ENCODE assay signal across 2 cellular contexts in the genomic region with DNA sequence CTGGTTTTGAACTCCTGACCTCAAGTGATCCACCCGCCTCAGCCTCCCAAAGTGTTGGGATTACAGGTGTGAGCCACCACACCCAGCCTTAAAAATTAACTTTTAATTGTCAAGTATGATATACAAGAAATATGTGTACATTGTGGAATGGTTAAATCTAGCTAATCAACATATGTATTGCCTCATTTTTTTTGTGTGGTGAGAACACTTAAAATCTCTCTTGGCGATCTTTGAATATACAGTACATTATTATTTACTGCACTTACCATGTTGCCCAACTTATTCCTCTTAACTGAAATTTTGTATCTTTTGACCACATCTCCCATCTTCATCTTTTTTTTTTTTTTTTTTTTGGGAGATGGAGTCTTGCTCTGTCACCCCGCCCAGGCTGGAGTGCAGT.
TF ChIP-seq lines count a peak whose summit lies in the region.

No MANE protein-coding gene starts in this region.

TF ChIP-seq in IMR-90, 13 proteins besides CTCF, POLR2A, EP300 and RAD21 (continued from another document):
- TF ChIP-seq, protein P1, sequence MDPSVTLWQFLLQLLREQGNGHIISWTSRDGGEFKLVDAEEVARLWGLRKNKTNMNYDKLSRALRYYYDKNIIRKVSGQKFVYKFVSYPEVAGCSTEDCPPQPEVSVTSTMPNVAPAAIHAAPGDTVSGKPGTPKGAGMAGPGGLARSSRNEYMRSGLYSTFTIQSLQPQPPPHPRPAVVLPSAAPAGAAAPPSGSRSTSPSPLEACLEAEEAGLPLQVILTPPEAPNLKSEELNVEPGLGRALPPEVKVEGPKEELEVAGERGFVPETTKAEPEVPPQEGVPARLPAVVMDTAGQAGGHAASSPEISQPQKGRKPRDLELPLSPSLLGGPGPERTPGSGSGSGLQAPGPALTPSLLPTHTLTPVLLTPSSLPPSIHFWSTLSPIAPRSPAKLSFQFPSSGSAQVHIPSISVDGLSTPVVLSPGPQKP (IDR thresholded peaks at IDR 0.05; ENCODE audit: borderline replicate concordance, low read depth, low read length) = no peak
- TF ChIP-seq CHD1 (IDR thresholded peaks at IDR 0.05; ENCODE audit: low read depth, low read length) = no peak
- no peak for TF ChIP-seq CEBPB (IDR thresholded peaks at IDR 0.05; ENCODE audit: low read depth, low read length)
- TF ChIP-seq BHLHE40 (IDR thresholded peaks at IDR 0.05; ENCODE audit: low read depth, low read length) = no peak
- no peak for TF ChIP-seq MAFK (IDR thresholded peaks at IDR 0.05; ENCODE audit: low read depth, low read length)
- TF ChIP-seq, protein P2, sequence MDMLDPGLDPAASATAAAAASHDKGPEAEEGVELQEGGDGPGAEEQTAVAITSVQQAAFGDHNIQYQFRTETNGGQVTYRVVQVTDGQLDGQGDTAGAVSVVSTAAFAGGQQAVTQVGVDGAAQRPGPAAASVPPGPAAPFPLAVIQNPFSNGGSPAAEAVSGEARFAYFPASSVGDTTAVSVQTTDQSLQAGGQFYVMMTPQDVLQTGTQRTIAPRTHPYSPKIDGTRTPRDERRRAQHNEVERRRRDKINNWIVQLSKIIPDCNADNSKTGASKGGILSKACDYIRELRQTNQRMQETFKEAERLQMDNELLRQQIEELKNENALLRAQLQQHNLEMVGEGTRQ (IDR thresholded peaks at IDR 0.05; ENCODE audit: low read depth, low read length) = no peak
- no peak for TF ChIP-seq MAZ (IDR thresholded peaks at IDR 0.05; ENCODE audit: borderline replicate concordance, low read depth, low read length)
- no peak for TF ChIP-seq MXI1 (IDR thresholded peaks at IDR 0.05; ENCODE audit: borderline replicate concordance, low read depth, low read length)

TF ChIP-seq in liver, 16 proteins besides CTCF, POLR2A, EP300 and RAD21 (continued from another document):
- TF ChIP-seq, protein P3, sequence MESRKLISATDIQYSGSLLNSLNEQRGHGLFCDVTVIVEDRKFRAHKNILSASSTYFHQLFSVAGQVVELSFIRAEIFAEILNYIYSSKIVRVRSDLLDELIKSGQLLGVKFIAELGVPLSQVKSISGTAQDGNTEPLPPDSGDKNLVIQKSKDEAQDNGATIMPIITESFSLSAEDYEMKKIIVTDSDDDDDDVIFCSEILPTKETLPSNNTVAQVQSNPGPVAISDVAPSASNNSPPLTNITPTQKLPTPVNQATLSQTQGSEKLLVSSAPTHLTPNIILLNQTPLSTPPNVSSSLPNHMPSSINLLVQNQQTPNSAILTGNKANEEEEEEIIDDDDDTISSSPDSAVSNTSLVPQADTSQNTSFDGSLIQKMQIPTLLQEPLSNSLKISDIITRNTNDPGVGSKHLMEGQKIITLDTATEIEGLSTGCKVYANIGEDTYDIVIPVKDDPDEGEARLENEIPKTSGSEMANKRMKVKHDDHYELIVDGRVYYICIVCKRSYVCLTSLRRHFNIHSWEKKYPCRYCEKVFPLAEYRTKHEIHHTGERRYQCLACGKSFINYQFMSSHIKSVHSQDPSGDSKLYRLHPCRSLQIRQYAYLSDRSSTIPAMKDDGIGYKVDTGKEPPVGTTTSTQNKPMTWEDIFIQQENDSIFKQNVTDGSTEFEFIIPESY (IDR thresholded peaks at IDR 0.05) = no peak
- TF ChIP-seq NR2F2 (IDR thresholded peaks at IDR 0.05) = no peak
- TF ChIP-seq FOXA1 (IDR thresholded peaks at IDR 0.05) = no peak
- TF ChIP-seq SP1 (IDR thresholded peaks at IDR 0.05) = no peak
- no peak for TF ChIP-seq JUND (IDR thresholded peaks at IDR 0.05)
- TF ChIP-seq, protein P4, sequence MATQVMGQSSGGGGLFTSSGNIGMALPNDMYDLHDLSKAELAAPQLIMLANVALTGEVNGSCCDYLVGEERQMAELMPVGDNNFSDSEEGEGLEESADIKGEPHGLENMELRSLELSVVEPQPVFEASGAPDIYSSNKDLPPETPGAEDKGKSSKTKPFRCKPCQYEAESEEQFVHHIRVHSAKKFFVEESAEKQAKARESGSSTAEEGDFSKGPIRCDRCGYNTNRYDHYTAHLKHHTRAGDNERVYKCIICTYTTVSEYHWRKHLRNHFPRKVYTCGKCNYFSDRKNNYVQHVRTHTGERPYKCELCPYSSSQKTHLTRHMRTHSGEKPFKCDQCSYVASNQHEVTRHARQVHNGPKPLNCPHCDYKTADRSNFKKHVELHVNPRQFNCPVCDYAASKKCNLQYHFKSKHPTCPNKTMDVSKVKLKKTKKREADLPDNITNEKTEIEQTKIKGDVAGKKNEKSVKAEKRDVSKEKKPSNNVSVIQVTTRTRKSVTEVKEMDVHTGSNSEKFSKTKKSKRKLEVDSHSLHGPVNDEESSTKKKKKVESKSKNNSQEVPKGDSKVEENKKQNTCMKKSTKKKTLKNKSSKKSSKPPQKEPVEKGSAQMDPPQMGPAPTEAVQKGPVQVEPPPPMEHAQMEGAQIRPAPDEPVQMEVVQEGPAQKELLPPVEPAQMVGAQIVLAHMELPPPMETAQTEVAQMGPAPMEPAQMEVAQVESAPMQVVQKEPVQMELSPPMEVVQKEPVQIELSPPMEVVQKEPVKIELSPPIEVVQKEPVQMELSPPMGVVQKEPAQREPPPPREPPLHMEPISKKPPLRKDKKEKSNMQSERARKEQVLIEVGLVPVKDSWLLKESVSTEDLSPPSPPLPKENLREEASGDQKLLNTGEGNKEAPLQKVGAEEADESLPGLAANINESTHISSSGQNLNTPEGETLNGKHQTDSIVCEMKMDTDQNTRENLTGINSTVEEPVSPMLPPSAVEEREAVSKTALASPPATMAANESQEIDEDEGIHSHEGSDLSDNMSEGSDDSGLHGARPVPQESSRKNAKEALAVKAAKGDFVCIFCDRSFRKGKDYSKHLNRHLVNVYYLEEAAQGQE (IDR thresholded peaks at IDR 0.05) = no peak
- TF ChIP-seq, protein P5, sequence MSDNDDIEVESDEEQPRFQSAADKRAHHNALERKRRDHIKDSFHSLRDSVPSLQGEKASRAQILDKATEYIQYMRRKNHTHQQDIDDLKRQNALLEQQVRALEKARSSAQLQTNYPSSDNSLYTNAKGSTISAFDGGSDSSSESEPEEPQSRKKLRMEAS (IDR thresholded peaks at IDR 0.05) = no peak
